21 cellular contexts compared by ENCODE assay signal in the genomic region with DNA sequence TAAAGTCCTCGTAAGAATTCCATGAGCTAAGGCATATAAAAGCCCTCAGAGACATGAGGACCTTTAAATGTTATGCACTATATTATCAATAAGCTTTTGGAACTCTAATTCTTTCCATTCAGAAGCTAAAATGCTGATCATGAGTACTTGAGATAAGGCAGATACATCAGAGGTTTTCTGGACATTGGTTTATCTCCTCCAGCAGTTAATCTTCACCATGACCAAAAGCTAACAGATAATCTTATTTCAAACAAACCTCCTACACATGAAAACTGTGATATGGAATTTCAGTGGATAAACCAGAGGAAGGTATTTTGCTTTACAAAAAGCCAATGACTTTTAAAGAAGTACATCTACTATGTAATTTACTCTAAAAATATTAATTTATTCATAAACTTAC.
"Had no signal": no experiment of that assay in that cellular context is flagged by ENCODE, and none has a peak within 500 bp of the region (broad histone marks: within the 10 kb centered on the region; RNA-seq: fewer than 3 reads in every experiment).

No MANE protein-coding gene starts in this region.

- DNase-seq: islet precursor cell; left ventricle myocardium inferior; mesendoderm; midbrain; mucosa of descending colon; naive thymus-derived CD4-positive, alpha-beta T cell; ovary; spleen; stimulated activated CD4-positive, alpha-beta T cell treated with anti-CD3 and anti-CD28 coated beads, Interleukin-4, amount 100 ng/mL, for 4 hours; stimulated activated CD8-positive, alpha-beta memory T cell treated with anti-CD3 and anti-CD28 coated beads, Interleukin-4, amount 100 ng/mL, for 48 hours; stimulated activated naive CD4-positive, alpha-beta T cell treated with Interleukin-2 at 50 U/mL for 16 hours; stimulated activated naive CD8-positive, alpha-beta T cell treated with anti-CD3 and anti-CD28 coated beads, Interleukin-15, amount 100 ng/mL, for 72 hours; substantia nigra; uterus had no signal

- H2AFZ ChIP-seq: hepatocyte had no signal

- H3K9me3 ChIP-seq: left ventricle myocardium inferior, mucosa of descending colon, ovary, right atrium auricular region, spleen, tibial nerve, uterus had no signal

- H3K36me3 ChIP-seq: ovary, right atrium auricular region, uterus had no signal

- H3K27me3 ChIP-seq: hepatocyte, ovary, right atrium auricular region, spleen, tibial nerve, uterus had no signal

- H3K27ac ChIP-seq: hepatocyte, left ventricle myocardium inferior, ovary, right atrium auricular region, skin epidermis, spleen, tibial nerve, uterus had no signal

- H3K4me2 ChIP-seq: hepatocyte had no signal

- H3K4me3 ChIP-seq: hepatocyte, left ventricle myocardium inferior, lung, mucosa of descending colon, ovary, right atrium auricular region, skin epidermis, spleen, tibial nerve, uterus had no signal

- ATAC-seq: mucosa of descending colon; naive thymus-derived CD4-positive, alpha-beta T cell; sciatic nerve; stimulated activated memory B cell treated with anti-CD40 and anti-IgM and Interleukin-4, amounts not matched to agents 10 μg/mL and 1 μg/mL and 100 μg/mL, for 72 hours had no signal
